In genomic region chr2:160429248-160430000, GRCh38 we compare ENCODE assay signal across 8 cellular contexts.
DNase-seq lines count a peak whose midpoint lies in the region; ATAC-seq and TF ChIP-seq lines count a peak whose summit lies in the region.

No MANE protein-coding gene starts in this region.

- DNase-seq in CD1c-positive myeloid dendritic cell (ENCODE audit: extremely low spot score) (peak; percentile 79), GM20000 (ENCODE audit: low spot score) (no peak), NCI-H526 treated with DMSO at 0.1 percent for 48 hours (lab: John Stamatoyannopoulos, UW) (peak; percentile 44), astrocyte of the hippocampus (ENCODE audit: low read depth, low spot score) (peak; percentile 59), left lobe of liver (ENCODE audit: low spot score) (no peak)

- TF ChIP-seq CTCF in GM20000 (IDR thresholded peaks at IDR 0.05; ENCODE audit: extremely low read depth, missing control alignments), result peak; percentile 35

- ATAC-seq in left lobe of liver (peak; percentile 86), GM19324 (IDR thresholded peaks at IDR 0.05; ENCODE audit: low FRiP score, unreplicated experiment) (no peak), HG02840 (IDR thresholded peaks at IDR 0.05; ENCODE audit: low FRiP score, unreplicated experiment) (no peak), HG03135 (IDR thresholded peaks at IDR 0.05; ENCODE audit: unreplicated experiment) (no peak)

Comparison
In these comparisons a context has a peak if more than half of its experiments do, and no peak if none do; other contexts are left out.
1. DNase-seq: peak in CD1c-positive myeloid dendritic cell (single experiment), NCI-H526 treated with DMSO at 0.1 percent for 48 hours (single experiment) and astrocyte of the hippocampus (single experiment); none in GM20000 (single experiment) and left lobe of liver (single experiment).